ENCODE assay signal across 8 cellular contexts in the genomic region with DNA sequence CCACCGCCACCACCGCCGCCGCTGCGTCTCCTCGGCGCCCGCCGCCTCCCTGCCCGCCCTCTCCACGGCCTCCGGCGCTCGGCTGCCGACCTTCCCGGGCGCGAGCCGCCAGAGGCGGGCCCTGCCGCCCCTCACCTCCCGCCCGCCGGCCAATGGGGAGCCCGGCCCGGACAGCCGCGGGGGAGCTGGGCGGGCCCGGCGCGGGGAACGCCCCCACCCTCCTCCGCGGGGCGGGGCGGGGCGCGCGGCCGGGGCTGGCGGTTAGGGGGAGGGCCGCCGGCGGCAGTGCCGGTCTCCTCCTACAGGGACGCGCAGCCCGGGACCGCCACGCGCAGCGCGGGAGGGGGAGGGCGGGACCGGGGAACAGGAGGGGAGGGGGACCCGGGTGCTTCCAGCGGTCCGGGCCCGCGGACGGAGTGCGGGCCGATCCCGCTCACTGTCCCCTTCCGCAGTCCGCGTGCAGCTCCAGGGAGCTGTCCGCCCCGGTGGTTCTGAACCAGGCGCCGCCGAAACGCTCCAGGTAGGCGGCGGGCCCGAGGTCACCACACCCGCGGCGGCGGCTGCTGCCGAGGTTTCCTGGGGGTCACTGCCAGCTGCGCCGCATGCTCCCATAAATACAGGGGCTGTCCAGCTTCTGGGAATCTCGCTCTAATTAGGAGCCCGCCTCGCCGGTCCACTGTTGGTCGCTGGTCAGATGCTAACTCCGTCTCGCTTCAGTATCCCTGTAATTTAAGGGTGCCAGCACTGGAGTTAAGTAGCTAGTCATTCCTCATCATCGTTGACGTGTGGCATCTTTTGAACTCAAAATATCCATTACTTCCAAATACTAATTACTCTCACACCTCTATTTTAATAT. TPM values are rescaled to one million over a fixed set of nuclear protein-coding genes. Genes with fewer than 3 reads are reported as not detected.
DNase-seq lines count a peak whose midpoint lies in the region; ATAC-seq and TF ChIP-seq lines count a peak whose summit lies in the region.

A gene with protein sequence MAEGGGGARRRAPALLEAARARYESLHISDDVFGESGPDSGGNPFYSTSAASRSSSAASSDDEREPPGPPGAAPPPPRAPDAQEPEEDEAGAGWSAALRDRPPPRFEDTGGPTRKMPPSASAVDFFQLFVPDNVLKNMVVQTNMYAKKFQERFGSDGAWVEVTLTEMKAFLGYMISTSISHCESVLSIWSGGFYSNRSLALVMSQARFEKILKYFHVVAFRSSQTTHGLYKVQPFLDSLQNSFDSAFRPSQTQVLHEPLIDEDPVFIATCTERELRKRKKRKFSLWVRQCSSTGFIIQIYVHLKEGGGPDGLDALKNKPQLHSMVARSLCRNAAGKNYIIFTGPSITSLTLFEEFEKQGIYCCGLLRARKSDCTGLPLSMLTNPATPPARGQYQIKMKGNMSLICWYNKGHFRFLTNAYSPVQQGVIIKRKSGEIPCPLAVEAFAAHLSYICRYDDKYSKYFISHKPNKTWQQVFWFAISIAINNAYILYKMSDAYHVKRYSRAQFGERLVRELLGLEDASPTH (minus strand): TSS at position 87 of the 856 bp plus-strand sequence. CDS start 404 bp downstream, outside the sequence.

- TF ChIP-seq EP300 in tibial nerve (IDR thresholded peaks at IDR 0.05) = no peak

- DNase-seq in DMS53 treated with DMSO at 0.1 percent for 48 hours (lab: John Stamatoyannopoulos, UW; ENCODE audit: unreplicated experiment) (peak; percentile 74), RWPE1 (ENCODE audit: low spot score) (peak; percentile 76), glomerular visceral epithelial cell (ENCODE audit: extremely low spot score) (peak; percentile 67), osteocyte (ENCODE audit: extremely low spot score, unreplicated experiment) (peak; percentile 87), tibial nerve (ENCODE audit: low spot score in 2 of 2) (peak in 1 of 2 donors; percentile 24)
- peak; percentile 82 for DNase-seq in activated naive CD4-positive, alpha-beta T cell treated with anti-CD3 and anti-CD28 coated beads, Interleukin-2, amount 10 ng/mL, durations not matched to agents 7 days and 5 days

- no peak within 1 kb of the TSS for H3K27ac Mint-ChIP-seq in activated naive CD4-positive, alpha-beta T cell treated with anti-CD3 and anti-CD28 coated beads, Interleukin-2, amount 10 ng/mL, durations not matched to agents 7 days and 5 days
- no peak within 1 kb of the TSS for H3K27ac Mint-ChIP-seq in osteocyte (ENCODE audit: unreplicated experiment)

- no peaks in the 10 kb centered on the region for H3K27me3 ChIP-seq in KMS-11 (ENCODE audit: insufficient read depth, low read depth)
- peaks cover 0 to 58% of the 10 kb centered on the region in 2 donors for H3K27me3 ChIP-seq in tibial nerve

- H3K4me3 ChIP-seq in KMS-11 (IDR thresholded peaks at IDR 0.05; ENCODE audit: insufficient read depth, low read depth, low read length) (no peak within 1 kb of the TSS), tibial nerve (peak within 1 kb of the TSS; percentile 27 to 60 (median 37))

- peak within 1 kb of the TSS; percentile 61 for H3K4me2 ChIP-seq in KMS-11

- H3K36me3 ChIP-seq in KMS-11 (ENCODE audit: insufficient read depth) = no peaks in the 10 kb centered on the region
- H3K36me3 ChIP-seq in tibial nerve = no peaks in the 10 kb centered on the region

- H3K4me3 Mint-ChIP-seq in activated naive CD4-positive, alpha-beta T cell treated with anti-CD3 and anti-CD28 coated beads, Interleukin-2, amount 10 ng/mL, durations not matched to agents 7 days and 5 days = peak within 1 kb of the TSS; percentile 66
- peak within 1 kb of the TSS; percentile 66 for H3K4me3 Mint-ChIP-seq in osteocyte (ENCODE audit: unreplicated experiment)

- peaks cover 19% of the 10 kb centered on the region for H3K4me1 Mint-ChIP-seq in activated naive CD4-positive, alpha-beta T cell treated with anti-CD3 and anti-CD28 coated beads, Interleukin-2, amount 10 ng/mL, durations not matched to agents 7 days and 5 days
- H3K4me1 Mint-ChIP-seq in osteocyte (ENCODE audit: unreplicated experiment) = peaks cover 15% of the 10 kb centered on the region

- no peaks in the 10 kb centered on the region for H4K20me1 ChIP-seq in KMS-11 (ENCODE audit: insufficient read depth)

- H3K27me3 Mint-ChIP-seq in activated naive CD4-positive, alpha-beta T cell treated with anti-CD3 and anti-CD28 coated beads, Interleukin-2, amount 10 ng/mL, durations not matched to agents 7 days and 5 days = peaks cover 66% of the 10 kb centered on the region
- peaks cover 62% of the 10 kb centered on the region for H3K27me3 Mint-ChIP-seq in osteocyte (ENCODE audit: unreplicated experiment)

- ATAC-seq in GM21737 (IDR thresholded peaks at IDR 0.05; ENCODE audit: unreplicated experiment) = peak; percentile 86

- no peak for TF ChIP-seq POLR2A in tibial nerve (IDR thresholded peaks at IDR 0.05)

- CTCF ChIA-PET in RWPE1 (lab: Yijun Ruan, JAX) = no interaction called here
- CTCF ChIA-PET in activated naive CD4-positive, alpha-beta T cell treated with anti-CD3 and anti-CD28 coated beads, Interleukin-2, amount 10 ng/mL, durations not matched to agents 7 days and 5 days (lab: Charles Lee) = no interaction called here

- WGBS in tibial nerve, 2 donors = 2 to 4% methylated on average over 21 to 22 of the region's 93 CpGs

- H3K4me1 ChIP-seq in KMS-11 (ENCODE audit: low read depth, poor library complexity, severe bottlenecking) = no peaks in the 10 kb centered on the region
- H3K4me1 ChIP-seq in tibial nerve = peaks cover 0 to 20% (median 3%) of the 10 kb centered on the region in 4 donors

- POLR2A ChIA-PET in RWPE1 (lab: Yijun Ruan, JAX; ENCODE audit: low non-redundant PET) = no interaction called here

- H3K9ac ChIP-seq in KMS-11 = no peak within 1 kb of the TSS

- no peak for TF ChIP-seq CTCF in KMS-11 (conservative IDR thresholded peaks at IDR 0.05; ENCODE audit: low read depth, low read length)
- no peak for TF ChIP-seq CTCF in RWPE1 (conservative IDR thresholded peaks at IDR 0.05; ENCODE audit: low read depth)
- TF ChIP-seq CTCF in osteocyte (IDR thresholded peaks at IDR 0.05) = no peak
- no peak for TF ChIP-seq CTCF in tibial nerve (IDR thresholded peaks at IDR 0.05)

- H3K27ac ChIP-seq in KMS-11 = no peak within 1 kb of the TSS
- no peak within 1 kb of the TSS for H3K27ac ChIP-seq in RWPE1
- peak within 1 kb of the TSS in 1 of 4 donors; percentile 58 for H3K27ac ChIP-seq in tibial nerve

- H3K36me3 Mint-ChIP-seq in activated naive CD4-positive, alpha-beta T cell treated with anti-CD3 and anti-CD28 coated beads, Interleukin-2, amount 10 ng/mL, durations not matched to agents 7 days and 5 days = no peaks in the 10 kb centered on the region
- no peaks in the 10 kb centered on the region for H3K36me3 Mint-ChIP-seq in osteocyte (ENCODE audit: unreplicated experiment)

- H3K9me3 ChIP-seq in tibial nerve = no peaks in the 10 kb centered on the region

- H2AFZ ChIP-seq in KMS-11 (ENCODE audit: low read depth) = peak within 1 kb of the TSS; percentile 38; the same call in 1 of the 2 replicates

- no peaks in the 10 kb centered on the region for H3K9me3 Mint-ChIP-seq in activated naive CD4-positive, alpha-beta T cell treated with anti-CD3 and anti-CD28 coated beads, Interleukin-2, amount 10 ng/mL, durations not matched to agents 7 days and 5 days
- H3K9me3 Mint-ChIP-seq in osteocyte (ENCODE audit: unreplicated experiment) = no peaks in the 10 kb centered on the region

- no peaks in the 10 kb centered on the region for H3K79me2 ChIP-seq in KMS-11 (ENCODE audit: insufficient read depth, low read depth)

RNA-seq across cellular contexts. Expression of the gene that starts here (rescaled TPM):
- total RNA-seq in osteocyte (1.0 and 1.1 TPM in 2 replicates), tibial nerve (1 to 10 TPM; 1.4 to 5.1 (median 2.2) TPM)
